ENCODE assay signal across 27 cellular contexts in genomic region chr2:2890246-2890645, GRCh38.
"Had no signal": no experiment of that assay in that cellular context is flagged by ENCODE, and none has a peak within 500 bp of the region (broad histone marks: within the 10 kb centered on the region; RNA-seq: fewer than 3 reads in every experiment).

No MANE protein-coding gene starts in this region.

- H3K4me3 ChIP-seq: ovary, psoas muscle, right lobe of liver, sigmoid colon, stomach, thoracic aorta, thyroid gland, tibial nerve, upper lobe of left lung, vagina had no signal

- H3K9me3 ChIP-seq: neutrophil, ovary, psoas muscle, right lobe of liver, sigmoid colon, stomach, thoracic aorta, thyroid gland, tibial nerve, upper lobe of left lung, vagina had no signal

- H3K4me3 Mint-ChIP-seq: natural killer cell treated with Interleukin-12 subunit alpha and Interleukin-12 subunit beta and Interleukin-15 and Interleukin-18, amount 100 ng/mL, for 72 hours; nephron progenitor cell; neural crest cell; stimulated activated effector memory CD8-positive, alpha-beta T cell treated with anti-CD3 and anti-CD28 coated beads, Interleukin-12 subunit alpha, Interleukin-12 subunit beta, amount 100 ng/mL, for 72 hours; stimulated activated naive B cell treated with anti-CD40 and anti-IgM and Interleukin-4, amounts not matched to agents 10 μg/mL and 1 μg/mL and 100 μg/mL, for 72 hours; stimulated activated naive CD8-positive, alpha-beta T cell treated with anti-CD3 and anti-CD28 coated beads, Interleukin-15, Interleukin-2, amounts not matched to agents 100 ng/mL and 50 ng/mL, for 24 hours had no signal

- DNase-seq: nephron progenitor cell; ovary; psoas muscle; right cardiac atrium; sigmoid colon; small intestine; stimulated activated CD4-positive, alpha-beta T cell treated with anti-CD3 and anti-CD28 coated beads, Interleukin-15, amount 100 ng/mL, for 24 hours; stimulated activated CD4-positive, alpha-beta T cell treated with anti-CD3 and anti-CD28 coated beads, Interleukin-2, amount 100 ng/mL, for 24 hours; stimulated activated CD4-positive, alpha-beta T cell treated with anti-CD3 and anti-CD28 coated beads, Interleukin-2, amount 100 ng/mL, for 48 hours; stimulated activated CD4-positive, alpha-beta T cell treated with anti-CD3 and anti-CD28 coated beads, Interleukin-4, amount 100 ng/mL, for 24 hours; stimulated activated naive B cell treated with anti-CD40 and anti-IgM and Interleukin-4, amounts not matched to agents 10 μg/mL and 1 μg/mL and 100 μg/mL, for 72 hours; stimulated activated naive CD4-positive, alpha-beta T cell treated with Interleukin-2 at 50 U/mL for 16 hours; stomach; thyroid gland; trophoblast cell; upper lobe of left lung had no signal

- H3K36me3 Mint-ChIP-seq: natural killer cell treated with Interleukin-12 subunit alpha and Interleukin-12 subunit beta and Interleukin-15 and Interleukin-18, amount 100 ng/mL, for 72 hours; stimulated activated effector memory CD8-positive, alpha-beta T cell treated with anti-CD3 and anti-CD28 coated beads, Interleukin-12 subunit alpha, Interleukin-12 subunit beta, amount 100 ng/mL, for 72 hours had no signal

- H3K27ac Mint-ChIP-seq: natural killer cell treated with Interleukin-12 subunit alpha and Interleukin-12 subunit beta and Interleukin-15 and Interleukin-18, amount 100 ng/mL, for 72 hours; nephron progenitor cell; progenitor cell of endocrine pancreas; stimulated activated effector memory CD8-positive, alpha-beta T cell treated with anti-CD3 and anti-CD28 coated beads, Interleukin-12 subunit alpha, Interleukin-12 subunit beta, amount 100 ng/mL, for 72 hours; stimulated activated naive B cell treated with anti-CD40 and anti-IgM and Interleukin-4, amounts not matched to agents 10 μg/mL and 1 μg/mL and 100 μg/mL, for 72 hours; stimulated activated naive CD8-positive, alpha-beta T cell treated with anti-CD3 and anti-CD28 coated beads, Interleukin-15, Interleukin-2, amounts not matched to agents 100 ng/mL and 50 ng/mL, for 24 hours had no signal

- H3K9me3 Mint-ChIP-seq: natural killer cell treated with Interleukin-12 subunit alpha and Interleukin-12 subunit beta and Interleukin-15 and Interleukin-18, amount 100 ng/mL, for 72 hours; nephron progenitor cell; neural crest cell; stimulated activated effector memory CD8-positive, alpha-beta T cell treated with anti-CD3 and anti-CD28 coated beads, Interleukin-12 subunit alpha, Interleukin-12 subunit beta, amount 100 ng/mL, for 72 hours; stimulated activated naive B cell treated with anti-CD40 and anti-IgM and Interleukin-4, amounts not matched to agents 10 μg/mL and 1 μg/mL and 100 μg/mL, for 72 hours; stimulated activated naive CD8-positive, alpha-beta T cell treated with anti-CD3 and anti-CD28 coated beads, Interleukin-15, Interleukin-2, amounts not matched to agents 100 ng/mL and 50 ng/mL, for 24 hours had no signal

- H3K27me3 ChIP-seq: neutrophil, ovary, right lobe of liver, sigmoid colon, stomach, thyroid gland, tibial nerve, upper lobe of left lung, vagina had no signal

- H3K4me1 ChIP-seq: parathyroid adenoma, psoas muscle, right lobe of liver, sigmoid colon, stomach, thyroid gland, tibial nerve, upper lobe of left lung, vagina had no signal

- H3K4me1 Mint-ChIP-seq: neural crest cell; stimulated activated effector memory CD8-positive, alpha-beta T cell treated with anti-CD3 and anti-CD28 coated beads, Interleukin-12 subunit alpha, Interleukin-12 subunit beta, amount 100 ng/mL, for 72 hours; stimulated activated naive B cell treated with anti-CD40 and anti-IgM and Interleukin-4, amounts not matched to agents 10 μg/mL and 1 μg/mL and 100 μg/mL, for 72 hours had no signal

- H3K27ac ChIP-seq: neutrophil, ovary, parathyroid adenoma, psoas muscle, right lobe of liver, sigmoid colon, stomach, thoracic aorta, thyroid gland, tibial nerve, upper lobe of left lung, vagina had no signal

- H3K36me3 ChIP-seq: neutrophil, ovary, right lobe of liver, sigmoid colon, stomach, thoracic aorta, thyroid gland, tibial nerve, upper lobe of left lung, vagina had no signal
